ENCODE assay signal across 8 cellular contexts in genomic region chr7:97871659-97872024, GRCh38. TPM values are rescaled to one million over a fixed set of nuclear protein-coding genes. Genes with fewer than 3 reads are reported as not detected.
DNase-seq lines count a peak whose midpoint lies in the region; ATAC-seq and TF ChIP-seq lines count a peak whose summit lies in the region.

No MANE protein-coding gene starts in this region.

- peak overlapping the region; percentile 72 to 78 for H3K27ac ChIP-seq in right atrium auricular region

- H3K9me3 Mint-ChIP-seq in activated T-helper 1 cell treated with anti-CD3 and anti-CD28 coated beads, Interleukin-12 subunit alpha, Interleukin-12 subunit beta, Interleukin-2, Interleukin-4 antibody, amounts not matched to agents 30 ng/mL and 10 ng/mL and 1 ng/mL, durations not matched to agents 14 hours and 24 hours and 36 hours, result no peaks in the 10 kb centered on the region

- TF ChIP-seq CTCF in AG09309 (IDR thresholded peaks at IDR 0.05; ENCODE audit: control insufficient read depth, insufficient read depth, low read depth, low read length, missing control alignments), result no peak
- TF ChIP-seq CTCF in right atrium auricular region (IDR thresholded peaks at IDR 0.05), result no peak

- peaks cover 0 to 13% of the 10 kb centered on the region in 2 donors for H3K4me1 ChIP-seq in right atrium auricular region

- H3K4me3 ChIP-seq in AG09309 (ENCODE audit: control insufficient read depth, low read depth, low read length) (peak overlapping the region; percentile 66), MG63 (peak overlapping the region; percentile 77), right atrium auricular region (peak overlapping the region; percentile 58 to 79), skeletal muscle cell (ENCODE audit: low read depth, low read length) (peak overlapping the region; percentile 92)

- H3K4me3 Mint-ChIP-seq in activated T-helper 1 cell treated with anti-CD3 and anti-CD28 coated beads, Interleukin-12 subunit alpha, Interleukin-12 subunit beta, Interleukin-2, Interleukin-4 antibody, amounts not matched to agents 30 ng/mL and 10 ng/mL and 1 ng/mL, durations not matched to agents 14 hours and 24 hours and 36 hours, result peak overlapping the region; percentile 90

- no peaks in the 10 kb centered on the region for H3K27me3 Mint-ChIP-seq in activated T-helper 1 cell treated with anti-CD3 and anti-CD28 coated beads, Interleukin-12 subunit alpha, Interleukin-12 subunit beta, Interleukin-2, Interleukin-4 antibody, amounts not matched to agents 30 ng/mL and 10 ng/mL and 1 ng/mL, durations not matched to agents 14 hours and 24 hours and 36 hours (ENCODE audit: insufficient read depth)

- H3K9me3 ChIP-seq in MG63, result no peaks in the 10 kb centered on the region
- H3K9me3 ChIP-seq in right atrium auricular region, result no peaks in the 10 kb centered on the region

- intact Hi-C loops in activated T-helper 1 cell treated with anti-CD3 and anti-CD28 coated beads, Interleukin-12 subunit alpha, Interleukin-12 subunit beta, Interleukin-2, Interleukin-4 antibody, amounts not matched to agents 30 ng/mL and 10 ng/mL and 1 ng/mL, durations not matched to agents 14 hours and 24 hours and 36 hours (cut with micrococcal nuclease), result loop anchor here (1.0 to 10.0 kb wide), 9 partner anchors 56 to 1550 kb away; partner anchors contain the start of genes BAIAP2L1, LMTK2, SDHAF3 and TECPR1

- H3K27me3 ChIP-seq in MG63 (no peaks in the 10 kb centered on the region), right atrium auricular region (no peaks in the 10 kb centered on the region)

- DNase-seq in AG09309 (ENCODE audit: low read depth) (no peak), MG63 (no peak), right atrium auricular region (ENCODE audit: low spot score) (no peak), skeletal muscle cell (ENCODE audit: low read depth) (no peak), midbrain (lab: John Stamatoyannopoulos, UW) (no peak)
- no peak for DNase-seq in activated T-helper 1 cell treated with anti-CD3 and anti-CD28 coated beads, Interleukin-12 subunit alpha, Interleukin-12 subunit beta, Interleukin-2, Interleukin-4 antibody, amounts not matched to agents 30 ng/mL and 10 ng/mL and 1 ng/mL, durations not matched to agents 14 hours and 24 hours and 36 hours (ENCODE audit: low spot score)

- H3K4me1 Mint-ChIP-seq in activated T-helper 1 cell treated with anti-CD3 and anti-CD28 coated beads, Interleukin-12 subunit alpha, Interleukin-12 subunit beta, Interleukin-2, Interleukin-4 antibody, amounts not matched to agents 30 ng/mL and 10 ng/mL and 1 ng/mL, durations not matched to agents 14 hours and 24 hours and 36 hours (ENCODE audit: low read depth), result peaks cover 20% of the 10 kb centered on the region

- H3K27ac Mint-ChIP-seq in activated T-helper 1 cell treated with anti-CD3 and anti-CD28 coated beads, Interleukin-12 subunit alpha, Interleukin-12 subunit beta, Interleukin-2, Interleukin-4 antibody, amounts not matched to agents 30 ng/mL and 10 ng/mL and 1 ng/mL, durations not matched to agents 14 hours and 24 hours and 36 hours, result peak overlapping the region; percentile 86

- peak; percentile 17 for ATAC-seq in GM19043 (IDR thresholded peaks at IDR 0.05; ENCODE audit: low read depth, unreplicated experiment)
- ATAC-seq in GM21528 (IDR thresholded peaks at IDR 0.05; ENCODE audit: low FRiP score, unreplicated experiment), result no peak

- peaks cover 14% of the 10 kb centered on the region for H3K36me3 ChIP-seq in MG63
- H3K36me3 ChIP-seq in right atrium auricular region, result no peaks in the 10 kb centered on the region

- H3K36me3 Mint-ChIP-seq in activated T-helper 1 cell treated with anti-CD3 and anti-CD28 coated beads, Interleukin-12 subunit alpha, Interleukin-12 subunit beta, Interleukin-2, Interleukin-4 antibody, amounts not matched to agents 30 ng/mL and 10 ng/mL and 1 ng/mL, durations not matched to agents 14 hours and 24 hours and 36 hours (ENCODE audit: low read depth), result peaks cover 22% of the 10 kb centered on the region

RNA-seq across cellular contexts. Expression of gene ASNS, which starts 0.6 kb away (rescaled TPM):
- total RNA-seq in MG63 (2014; rRNA removed; shearing (Covaris generic); ENCODE audit: low replicate concordance), result 40.6 and 58.3 TPM in 2 replicates
- total RNA-seq in activated T-helper 1 cell treated with anti-CD3 and anti-CD28 coated beads, Interleukin-12 subunit alpha, Interleukin-12 subunit beta, Interleukin-2, Interleukin-4 antibody, amounts not matched to agents 30 ng/mL and 10 ng/mL and 1 ng/mL, durations not matched to agents 14 hours and 24 hours and 36 hours, result 71.1 and 79.6 TPM in 2 replicates
- 10 to 100 TPM; 11.8 to 13.4 TPM for total RNA-seq in right atrium auricular region
